ENCODE assay signal across 8 cellular contexts in genomic region chr5:119341452-119342349, GRCh38. TPM values are rescaled to one million over a fixed set of nuclear protein-coding genes. Genes with fewer than 3 reads are reported as not detected.
DNase-seq lines count a peak whose midpoint lies in the region; ATAC-seq, FAIRE-seq and TF ChIP-seq lines count a peak whose summit lies in the region.

No MANE protein-coding gene starts in this region.

- H3K36me3 Mint-ChIP-seq in activated T-helper 17 cell treated with anti-CD3 and anti-CD28 coated beads, Interleukin-2, amount 50 U/mL, for 72 hours (ENCODE audit: low read depth): peaks cover 92% of the 10 kb centered on the region

- no peak for DNase-seq in DND-41
- no peak for DNase-seq in AG20443 (ENCODE audit: low spot score)
- DNase-seq in RCC 7860 (ENCODE audit: low spot score): no peak
- no peak for DNase-seq in amniotic stem cell (lab: John Stamatoyannopoulos, UW)
- no peak for DNase-seq in left ventricle myocardium inferior

- H3K36me3 ChIP-seq in DND-41 (ENCODE audit: insufficient read depth, low read length) (peaks cover 13% of the 10 kb centered on the region), left ventricle myocardium inferior (no peaks in the 10 kb centered on the region)

- peak overlapping the region; percentile 78 for H3K4me3 Mint-ChIP-seq in activated T-helper 17 cell treated with anti-CD3 and anti-CD28 coated beads, Interleukin-2, amount 50 U/mL, for 72 hours

- H3K79me2 ChIP-seq in DND-41 (ENCODE audit: insufficient read depth, low read length): peaks cover 100% of the 10 kb centered on the region

- H3K4me2 ChIP-seq in DND-41 (ENCODE audit: insufficient read depth, low read length): no peak overlapping the region

- no peak for ATAC-seq in DND-41 (ENCODE audit: insufficient read depth, low read depth)
- ATAC-seq in GM19468 (IDR thresholded peaks at IDR 0.05; ENCODE audit: extremely low read depth, unreplicated experiment): peak; percentile 25
- peak; percentile 36 for ATAC-seq in HG03442 (IDR thresholded peaks at IDR 0.05; ENCODE audit: unreplicated experiment)
- ATAC-seq in activated T-helper 17 cell treated with anti-CD3 and anti-CD28 coated beads, Interleukin-2, amount 50 U/mL, for 72 hours (replicated peaks): peak; percentile 54

- no peak overlapping the region for H3K9ac ChIP-seq in DND-41 (ENCODE audit: low read depth, low read length)

- H3K4me3 ChIP-seq in DND-41 (ENCODE audit: low read depth in 1 of 2, low read length in 2 of 2): no peak overlapping the region
- H3K4me3 ChIP-seq in left ventricle myocardium inferior: no peak overlapping the region

- no peaks in the 10 kb centered on the region for H3K27me3 Mint-ChIP-seq in activated T-helper 17 cell treated with anti-CD3 and anti-CD28 coated beads, Interleukin-2, amount 50 U/mL, for 72 hours

- peaks cover 45% of the 10 kb centered on the region for H3K4me1 ChIP-seq in DND-41 (ENCODE audit: insufficient read depth, low read length)
- H3K4me1 ChIP-seq in left ventricle myocardium inferior: peaks cover 53% of the 10 kb centered on the region

- peak overlapping the region; percentile 95 for H3K27ac Mint-ChIP-seq in activated T-helper 17 cell treated with anti-CD3 and anti-CD28 coated beads, Interleukin-2, amount 50 U/mL, for 72 hours

- H3K27me3 ChIP-seq in DND-41 (ENCODE audit: insufficient read depth, low read length, poor library complexity): no peaks in the 10 kb centered on the region
- no peaks in the 10 kb centered on the region for H3K27me3 ChIP-seq in left ventricle myocardium inferior (ENCODE audit: low read depth)

- H4K20me1 ChIP-seq in DND-41 (ENCODE audit: insufficient read depth, low read length): peaks cover 33% of the 10 kb centered on the region

- no peak overlapping the region for H2AFZ ChIP-seq in DND-41 (ENCODE audit: low read depth, low read length)

- TF ChIP-seq CTCF in DND-41 (IDR thresholded peaks at IDR 0.05; ENCODE audit: borderline replicate concordance, extremely low read depth, low read length, poor library complexity, severe bottlenecking) (no peak), left ventricle myocardium inferior (IDR thresholded peaks at IDR 0.05; ENCODE audit: borderline replicate concordance) (no peak)

- intact Hi-C loops in left ventricle myocardium inferior (cut with micrococcal nuclease): no loop called here

- H3K9me3 ChIP-seq in DND-41 (ENCODE audit: insufficient read depth, low read length, severe bottlenecking): no peaks in the 10 kb centered on the region
- no peaks in the 10 kb centered on the region for H3K9me3 ChIP-seq in left ventricle myocardium inferior (replicated peaks)

- FAIRE-seq in RCC 7860 (lab: Jason Lieb, UNC): no peak

- H3K4me1 Mint-ChIP-seq in activated T-helper 17 cell treated with anti-CD3 and anti-CD28 coated beads, Interleukin-2, amount 50 U/mL, for 72 hours: peaks cover 84% of the 10 kb centered on the region

- peak overlapping the region; percentile 24; the same call in 1 of the 2 replicates for H3K27ac ChIP-seq in DND-41 (ENCODE audit: low read length)
- H3K27ac ChIP-seq in left ventricle myocardium inferior (replicated peaks): no peak overlapping the region

- H3K9me3 Mint-ChIP-seq in activated T-helper 17 cell treated with anti-CD3 and anti-CD28 coated beads, Interleukin-2, amount 50 U/mL, for 72 hours: no peaks in the 10 kb centered on the region

RNA-seq across cellular contexts. Expression of gene TNFAIP8, which starts 14.1 kb away (rescaled TPM):
- 100 to 1,000 TPM; 129 to 170 TPM for total RNA-seq in activated T-helper 17 cell treated with anti-CD3 and anti-CD28 coated beads, Interleukin-2, amount 50 U/mL, for 72 hours
- 3.2 TPM for total RNA-seq in left ventricle myocardium inferior

Comparison
In these comparisons a context has a peak if more than half of its experiments do, and no peak if none do; other contexts are left out.
1. RNA of gene TNFAIP8, which starts 14.1 kb away (total RNA-seq): 129 to 170 TPM in activated T-helper 17 cell treated with anti-CD3 and anti-CD28 coated beads, Interleukin-2, amount 50 U/mL, for 72 hours; 3.2 TPM in left ventricle myocardium inferior (single experiment); every median in the first group is over 10 times any median in the second.